2 cellular contexts compared by ENCODE assay signal in genomic region chr17:44001461-44001920, GRCh38.
A peak's percentile ranks its signal among the peaks of the same experiment; 100 is the strongest.
TF ChIP-seq lines count a peak whose summit lies in the region.

No MANE protein-coding gene starts in this region.

TF ChIP-seq in A549, 52 proteins besides CTCF, POLR2A, EP300 and RAD21 (continued from another document):
- TF ChIP-seq ATOH8 (CRISPR knock-in tag; IDR thresholded peaks at IDR 0.05; ENCODE audit: low read depth): no peak
- no peak for TF ChIP-seq RARB (CRISPR knock-in tag; IDR thresholded peaks at IDR 0.05)
TF ChIP-seq in A549: peak in this region for 0.

TF ChIP-seq in WTC11, 78 proteins besides CTCF, POLR2A, EP300 and RAD21 (continued from another document):
- TF ChIP-seq ZNF512 (CRISPR knock-in tag; IDR thresholded peaks at IDR 0.05; ENCODE audit: borderline replicate concordance) (no peak), E2F1 (CRISPR knock-in tag; IDR thresholded peaks at IDR 0.05) (no peak), NR2C2 (CRISPR knock-in tag; IDR thresholded peaks at IDR 0.05) (no peak), GABPB1 (CRISPR knock-in tag; IDR thresholded peaks at IDR 0.05) (peak; percentile 79), NFE2L1 (CRISPR knock-in tag; IDR thresholded peaks at IDR 0.05) (no peak)
